In genomic region chr15:70362911-70363310, GRCh38 we compare ENCODE assay signal across 9 cellular contexts.
A peak's percentile ranks its signal among the peaks of the same experiment; 100 is the strongest.
DNase-seq lines count a peak whose midpoint lies in the region; ATAC-seq and TF ChIP-seq lines count a peak whose summit lies in the region.
"Had no signal": no experiment of that assay in that cellular context is flagged by ENCODE, and none has a peak within 500 bp of the region (broad histone marks: within the 10 kb centered on the region; RNA-seq: fewer than 3 reads in every experiment).

No MANE protein-coding gene starts in this region.

- in situ Hi-C loops in SK-MEL-5 (cut with HindIII; ENCODE audit: low pct_unique_long_range_greater_than_20kb, low sequenced_read_pairs), result no loop called here
- in situ Hi-C loops in gastrocnemius medialis (cut with MboI; ENCODE audit: low sequenced_read_pairs in 4 of 4), result no loop called here

- no peaks in the 10 kb centered on the region for H3K36me3 ChIP-seq in gastrocnemius medialis

- no peaks in the 10 kb centered on the region for H3K4me1 ChIP-seq in gastrocnemius medialis

- peak in 4 of 5 experiments; percentile 33 to 57 (median 54) for TF ChIP-seq CTCF in gastrocnemius medialis (IDR thresholded peaks at IDR 0.05 in 4 of 5, conservative IDR thresholded peaks at IDR 0.05 in 1 of 5)

- no peak overlapping the region for H3K4me3 ChIP-seq in gastrocnemius medialis
- H3K4me3 ChIP-seq: skin epidermis had no signal

- peak; percentile 74 for ATAC-seq in Right ventricle myocardium inferior
- ATAC-seq in gastrocnemius medialis, result no peak
- ATAC-seq in HG02623 (IDR thresholded peaks at IDR 0.05; ENCODE audit: unreplicated experiment), result no peak

- no peak overlapping the region for H3K27ac ChIP-seq in gastrocnemius medialis
- H3K27ac ChIP-seq: skin epidermis had no signal

- no peaks in the 10 kb centered on the region for H3K27me3 ChIP-seq in gastrocnemius medialis

- intact Hi-C loops in Right ventricle myocardium inferior (cut with DNase I) (loop anchor here (10.0 kb wide), 2 partner anchors 788 to 888 kb away; no protein-coding TSS in a partner anchor), gastrocnemius medialis (cut with DNase I; ENCODE audit: low total_unique reads) (loop anchor here (5.0 kb wide), 1 partner anchor 636 kb away; no protein-coding TSS in a partner anchor), posterior cingulate gyrus (cut with DNase I) (no loop called here)

- DNase-seq in NCI-H748 (lab: John Stamatoyannopoulos, UW; ENCODE audit: unreplicated experiment) (peak; percentile 38), NCI-H748 treated with DMSO at 0.1 percent for 48 hours (lab: John Stamatoyannopoulos, UW) (no peak), SK-MEL-5 (ENCODE audit: low read depth, low spot score) (peak; percentile 60), Right ventricle myocardium inferior (ENCODE audit: missing footprints) (peak; percentile 37), gastrocnemius medialis (no peak), posterior cingulate gyrus (no peak)
- no peak for DNase-seq in activated CD4-positive, alpha-beta T cell treated with anti-CD3 and anti-CD28 coated beads, Interleukin-2, amount 50 U/mL, for 48 hours

- H3K9me3 ChIP-seq in gastrocnemius medialis, result no peaks in the 10 kb centered on the region

- no peak for TF ChIP-seq POLR2A in gastrocnemius medialis (IDR thresholded peaks at IDR 0.05)

Comparison
In these comparisons a context has a peak if more than half of its experiments do, and no peak if none do; other contexts are left out.
1. DNase-seq: peak in NCI-H748 (single experiment), SK-MEL-5 (single experiment) and Right ventricle myocardium inferior (single experiment); none in NCI-H748 treated with DMSO at 0.1 percent for 48 hours (single experiment), gastrocnemius medialis (0 of 2), activated CD4-positive, alpha-beta T cell treated with anti-CD3 and anti-CD28 coated beads, Interleukin-2, amount 50 U/mL, for 48 hours (0 of 2) and posterior cingulate gyrus (0 of 10).